In the genomic region with DNA sequence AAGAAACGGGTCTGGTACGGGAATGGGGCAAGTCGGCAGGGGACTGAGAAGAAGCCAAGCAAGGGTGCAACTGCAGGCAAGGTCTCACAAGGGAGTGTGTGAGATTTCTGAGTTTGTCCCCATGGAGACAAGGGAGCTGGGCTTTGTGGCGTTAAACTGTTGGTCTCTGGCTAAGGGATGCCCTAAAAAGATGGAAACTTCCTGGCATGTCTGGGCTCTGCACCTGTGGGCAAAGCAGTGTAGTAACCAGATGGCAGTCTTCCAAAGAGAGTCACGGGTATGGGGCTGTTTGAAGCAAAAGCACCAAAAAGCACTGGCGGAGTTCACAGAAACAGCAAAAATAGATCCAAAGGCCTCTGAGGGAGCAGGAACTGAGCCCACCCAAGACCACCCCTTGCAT, we compare ENCODE assay signal across 1 cellular context.
TF ChIP-seq lines count a peak whose summit lies in the region.

No MANE protein-coding gene starts in this region.

TF ChIP-seq in GM23338, 12 proteins besides CTCF, POLR2A, EP300 and RAD21 (continued from another document):
- no peak for TF ChIP-seq ZNF462 (CRISPR knock-in tag; IDR thresholded peaks at IDR 0.05)
- no peak for TF ChIP-seq JUNB (IDR thresholded peaks at IDR 0.05; ENCODE audit: unreplicated experiment)
- no peak for TF ChIP-seq POLR2AphosphoS5 (IDR thresholded peaks at IDR 0.05; ENCODE audit: low read depth)
- TF ChIP-seq, protein P1, sequence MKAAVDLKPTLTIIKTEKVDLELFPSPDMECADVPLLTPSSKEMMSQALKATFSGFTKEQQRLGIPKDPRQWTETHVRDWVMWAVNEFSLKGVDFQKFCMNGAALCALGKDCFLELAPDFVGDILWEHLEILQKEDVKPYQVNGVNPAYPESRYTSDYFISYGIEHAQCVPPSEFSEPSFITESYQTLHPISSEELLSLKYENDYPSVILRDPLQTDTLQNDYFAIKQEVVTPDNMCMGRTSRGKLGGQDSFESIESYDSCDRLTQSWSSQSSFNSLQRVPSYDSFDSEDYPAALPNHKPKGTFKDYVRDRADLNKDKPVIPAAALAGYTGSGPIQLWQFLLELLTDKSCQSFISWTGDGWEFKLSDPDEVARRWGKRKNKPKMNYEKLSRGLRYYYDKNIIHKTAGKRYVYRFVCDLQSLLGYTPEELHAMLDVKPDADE (IDR thresholded peaks at IDR 0.05): no peak
